In genomic region chr9:136983611-136984314, GRCh38 we compare ENCODE assay signal across 1 cellular context.
TF ChIP-seq lines count a peak whose summit lies in the region.

No MANE protein-coding gene starts in this region.

TF ChIP-seq in HepG2, 621 proteins besides CTCF, POLR2A, EP300 and RAD21:
- TF ChIP-seq HNRNPL (IDR thresholded peaks at IDR 0.05; ENCODE audit: low read depth, low read length) (no peak), GABPB1 (CRISPR knock-in tag; IDR thresholded peaks at IDR 0.05) (no peak), PHF5A (CRISPR knock-in tag; IDR thresholded peaks at IDR 0.05; ENCODE audit: low read depth, unreplicated experiment) (no peak), ZNF563 (CRISPR knock-in tag; IDR thresholded peaks at IDR 0.05) (no peak), NFATC3 (CRISPR knock-in tag; IDR thresholded peaks at IDR 0.05) (no peak), KLF11 (CRISPR knock-in tag; IDR thresholded peaks at IDR 0.05) (no peak), RAD51 (IDR thresholded peaks at IDR 0.05; ENCODE audit: borderline replicate concordance) (peak; percentile 22; the same call in 1 of the 2 replicates), NBN (conservative IDR thresholded peaks at IDR 0.05) (peak; percentile 88; the same call in 1 of the 2 replicates), CREM (IDR thresholded peaks at IDR 0.05) (no peak), CREM (CRISPR knock-in tag; IDR thresholded peaks at IDR 0.05) (no peak), PRPF4 (IDR thresholded peaks at IDR 0.05; ENCODE audit: low read depth, low read length, poor library complexity, severe bottlenecking) (no peak), PRDM15 (CRISPR knock-in tag; IDR thresholded peaks at IDR 0.05) (no peak), ZNF224 (CRISPR knock-in tag; IDR thresholded peaks at IDR 0.05) (no peak), ATF2 (CRISPR knock-in tag; IDR thresholded peaks at IDR 0.05) (no peak), LCORL (IDR thresholded peaks at IDR 0.05) (0 out of 2 replicates have a peak, but pooled peaks have one; percentile 26), LCORL (CRISPR knock-in tag; IDR thresholded peaks at IDR 0.05) (no peak), MNT (IDR thresholded peaks at IDR 0.05) (0 out of 2 replicates have a peak, but pooled peaks have one; percentile 33), ZSCAN25 (CRISPR knock-in tag; IDR thresholded peaks at IDR 0.05) (no peak), ZNF790 (CRISPR knock-in tag; IDR thresholded peaks at IDR 0.05; ENCODE audit: borderline replicate concordance) (no peak), MATR3 (CRISPR knock-in tag; IDR thresholded peaks at IDR 0.05) (no peak), SMAD9 (CRISPR knock-in tag; IDR thresholded peaks at IDR 0.05) (no peak), NFRKB (IDR thresholded peaks at IDR 0.05) (0 out of 2 replicates have a peak, but pooled peaks have one; percentile 37), ZNF788 (CRISPR knock-in tag; IDR thresholded peaks at IDR 0.05; ENCODE audit: borderline replicate concordance) (no peak), CAMTA2 (CRISPR knock-in tag; IDR thresholded peaks at IDR 0.05; ENCODE audit: borderline replicate concordance) (no peak), FOXJ3 (CRISPR knock-in tag; IDR thresholded peaks at IDR 0.05; ENCODE audit: borderline replicate concordance) (no peak), KDM5A (IDR thresholded peaks at IDR 0.05; ENCODE audit: borderline replicate concordance, low read length) (no peak), BHLHE40 (IDR thresholded peaks at IDR 0.05; ENCODE audit: low read length) (no peak), NFYC (CRISPR knock-in tag; IDR thresholded peaks at IDR 0.05) (no peak), SOX13 (IDR thresholded peaks at IDR 0.05) (no peak), SOX13 (CRISPR knock-in tag; conservative IDR thresholded peaks at IDR 0.05 in 1 of 2, IDR thresholded peaks at IDR 0.05 in 1 of 2) (no peak), MYC (CRISPR knock-in tag; IDR thresholded peaks at IDR 0.05; ENCODE audit: borderline replicate concordance) (no peak), FOXA1 (IDR thresholded peaks at IDR 0.05) (0 out of 2 replicates have a peak, but pooled peaks have one; percentile 21), FOXA1 (CRISPR knock-in tag; IDR thresholded peaks at IDR 0.05) (no peak), ZNF530 (CRISPR knock-in tag; IDR thresholded peaks at IDR 0.05; ENCODE audit: low read depth) (no peak), KLF13 (CRISPR knock-in tag; IDR thresholded peaks at IDR 0.05) (no peak), ZNF766 (CRISPR knock-in tag; IDR thresholded peaks at IDR 0.05; ENCODE audit: borderline replicate concordance) (no peak), PLRG1 (conservative IDR thresholded peaks at IDR 0.05) (0 out of 2 replicates have a peak, but pooled peaks have one; percentile 75), ZNF710 (CRISPR knock-in tag; IDR thresholded peaks at IDR 0.05; ENCODE audit: borderline replicate concordance) (no peak), NFE2 (CRISPR knock-in tag; IDR thresholded peaks at IDR 0.05) (no peak), HNF4G (IDR thresholded peaks at IDR 0.05; ENCODE audit: borderline replicate concordance, low read depth, low read length) (no peak), HNF4G (CRISPR knock-in tag; IDR thresholded peaks at IDR 0.05; ENCODE audit: borderline replicate concordance, low read depth) (no peak), ZNF260 (CRISPR knock-in tag; IDR thresholded peaks at IDR 0.05; ENCODE audit: borderline replicate concordance, low read depth) (no peak)
- TF ChIP-seq, protein P1, sequence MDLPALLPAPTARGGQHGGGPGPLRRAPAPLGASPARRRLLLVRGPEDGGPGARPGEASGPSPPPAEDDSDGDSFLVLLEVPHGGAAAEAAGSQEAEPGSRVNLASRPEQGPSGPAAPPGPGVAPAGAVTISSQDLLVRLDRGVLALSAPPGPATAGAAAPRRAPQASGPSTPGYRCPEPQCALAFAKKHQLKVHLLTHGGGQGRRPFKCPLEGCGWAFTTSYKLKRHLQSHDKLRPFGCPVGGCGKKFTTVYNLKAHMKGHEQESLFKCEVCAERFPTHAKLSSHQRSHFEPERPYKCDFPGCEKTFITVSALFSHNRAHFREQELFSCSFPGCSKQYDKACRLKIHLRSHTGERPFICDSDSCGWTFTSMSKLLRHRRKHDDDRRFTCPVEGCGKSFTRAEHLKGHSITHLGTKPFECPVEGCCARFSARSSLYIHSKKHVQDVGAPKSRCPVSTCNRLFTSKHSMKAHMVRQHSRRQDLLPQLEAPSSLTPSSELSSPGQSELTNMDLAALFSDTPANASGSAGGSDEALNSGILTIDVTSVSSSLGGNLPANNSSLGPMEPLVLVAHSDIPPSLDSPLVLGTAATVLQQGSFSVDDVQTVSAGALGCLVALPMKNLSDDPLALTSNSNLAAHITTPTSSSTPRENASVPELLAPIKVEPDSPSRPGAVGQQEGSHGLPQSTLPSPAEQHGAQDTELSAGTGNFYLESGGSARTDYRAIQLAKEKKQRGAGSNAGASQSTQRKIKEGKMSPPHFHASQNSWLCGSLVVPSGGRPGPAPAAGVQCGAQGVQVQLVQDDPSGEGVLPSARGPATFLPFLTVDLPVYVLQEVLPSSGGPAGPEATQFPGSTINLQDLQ (CRISPR knock-in tag; IDR thresholded peaks at IDR 0.05), result no peak
